In genomic region chr11:35170503-35170902, GRCh38 we compare ENCODE assay signal across 1 cellular context.
TF ChIP-seq lines count a peak whose summit lies in the region.

No MANE protein-coding gene starts in this region.

TF ChIP-seq in HCT116, 20 proteins besides CTCF, POLR2A, EP300 and RAD21 (continued from another document):
- TF ChIP-seq REST (IDR thresholded peaks at IDR 0.05; ENCODE audit: low read depth) (no peak), CEBPB (IDR thresholded peaks at IDR 0.05; ENCODE audit: low read depth) (no peak), YY1 (IDR thresholded peaks at IDR 0.05; ENCODE audit: extremely low read depth, insufficient replicate concordance, low read depth, low read length) (no peak), TCF7L2 (IDR thresholded peaks at IDR 0.05; ENCODE audit: borderline replicate concordance, extremely low read depth, insufficient read depth, insufficient read length) (no peak), ZNF274 (IDR thresholded peaks at IDR 0.05; ENCODE audit: low read depth, low read length) (no peak), SRF (IDR thresholded peaks at IDR 0.05; ENCODE audit: low read depth) (no peak), POLR2AphosphoS5 (IDR thresholded peaks at IDR 0.05; ENCODE audit: low read depth, low read length) (no peak), EZH2phosphoT487 (IDR thresholded peaks at IDR 0.05; ENCODE audit: borderline replicate concordance) (no peak), EZH2 (IDR thresholded peaks at IDR 0.05) (no peak), ZFX (IDR thresholded peaks at IDR 0.05) (no peak), ATF3 (IDR thresholded peaks at IDR 0.05) (no peak), SP1 (IDR thresholded peaks at IDR 0.05; ENCODE audit: low read depth) (no peak)
